Comparison of ENCODE assay signal across 8 cellular contexts in the genomic region with DNA sequence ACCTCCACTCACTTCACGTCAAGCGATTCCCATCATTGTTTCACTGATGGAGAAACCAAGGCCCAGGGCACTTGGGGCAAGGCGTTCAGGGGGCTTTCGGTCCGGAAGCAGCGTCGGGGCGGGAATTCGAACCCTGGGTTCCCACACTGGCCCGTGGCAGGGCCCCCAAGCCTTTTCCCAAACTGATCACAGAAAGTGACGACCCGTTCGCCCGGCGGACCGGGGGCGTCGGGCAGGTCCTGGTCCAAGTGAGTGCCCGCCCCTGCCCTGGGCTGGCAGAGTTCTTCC. TPM values are rescaled to one million over a fixed set of nuclear protein-coding genes. Genes with fewer than 3 reads are reported as not detected.
A peak's percentile ranks its signal among the peaks of the same experiment; 100 is the strongest.
DNase-seq lines count a peak whose midpoint lies in the region; ATAC-seq, FAIRE-seq and TF ChIP-seq lines count a peak whose summit lies in the region.

No MANE protein-coding gene starts in this region.

- TF ChIP-seq CTCF in right atrium auricular region (IDR thresholded peaks at IDR 0.05) (no peak), liver (IDR thresholded peaks at IDR 0.05; ENCODE audit: low read depth, low read length, missing input control) (no peak), upper lobe of left lung (IDR thresholded peaks at IDR 0.05) (no peak)

- WGBS in liver, result under 1% methylated on average over 19 of the region's 19 CpGs
- 0 to 1% methylated on average over 10 to 19 of the region's 19 CpGs for WGBS in upper lobe of left lung, 2 donors

- no peak for FAIRE-seq in HTR-8/SVneo (lab: Jason Lieb, UNC)

- peaks cover 19% of the 10 kb centered on the region for H3K36me3 Mint-ChIP-seq in activated naive CD8-positive, alpha-beta T cell

- no peaks in the 10 kb centered on the region for H3K9me3 Mint-ChIP-seq in activated naive CD8-positive, alpha-beta T cell (ENCODE audit: low read depth)

- no peak for TF ChIP-seq POLR2A in upper lobe of left lung (IDR thresholded peaks at IDR 0.05)

- H3K4me3 ChIP-seq in right atrium auricular region (peak overlapping the region; percentile 71 to 96), liver (ENCODE audit: low read depth in 1 of 3, low read length in 3 of 3) (peak overlapping the region; percentile 84 to 95 (median 84)), upper lobe of left lung (peak overlapping the region; percentile 53 to 89 (median 64))

- no peak for TF ChIP-seq RAD21 in liver (IDR thresholded peaks at IDR 0.05)

- peak overlapping the region; percentile 96 for H3K4me3 Mint-ChIP-seq in activated naive CD8-positive, alpha-beta T cell

- H3K27me3 Mint-ChIP-seq in activated naive CD8-positive, alpha-beta T cell, result peaks cover 6% of the 10 kb centered on the region

- H3K36me3 ChIP-seq in right atrium auricular region (peaks cover 12% of the 10 kb centered on the region), liver (ENCODE audit: control insufficient read depth in 4 of 4, insufficient read depth in 3 of 4, low read depth in 1 of 4, low read length in 3 of 4) (peaks cover 9 to 21% (median 10%) of the 10 kb centered on the region in 4 donors), upper lobe of left lung (peaks cover 10 to 23% (median 19%) of the 10 kb centered on the region in 4 donors)

- H3K4me1 ChIP-seq in right atrium auricular region, result peaks cover 0 to 20% of the 10 kb centered on the region in 2 donors
- H3K4me1 ChIP-seq in liver (ENCODE audit: control insufficient read depth in 4 of 4, insufficient read depth in 4 of 4, low read length in 3 of 4), result peaks cover 0 to 9% (median 5%) of the 10 kb centered on the region in 4 donors
- peaks cover 11 to 29% (median 13%) of the 10 kb centered on the region in 4 donors for H3K4me1 ChIP-seq in upper lobe of left lung

- no peak for DNase-seq in right atrium auricular region (ENCODE audit: low spot score)
- DNase-seq in cardiac septum (ENCODE audit: low spot score), result no peak
- peak in 1 of 2 donors; percentile 88 for DNase-seq in upper lobe of left lung
- DNase-seq in HTR-8/SVneo (ENCODE audit: insufficient read length, low spot score), result no peak
- no peak for DNase-seq in NOMO-1 (lab: John Stamatoyannopoulos, UW; ENCODE audit: unreplicated experiment in 2 of 2)
- DNase-seq in COLO668 (lab: John Stamatoyannopoulos, UW; ENCODE audit: unreplicated experiment), result no peak

- H3K27ac Mint-ChIP-seq in activated naive CD8-positive, alpha-beta T cell, result peak overlapping the region; percentile 99

- intact Hi-C loops in cardiac septum (cut with DNase I), result no loop called here

- peaks cover 41% of the 10 kb centered on the region for H3K4me1 Mint-ChIP-seq in activated naive CD8-positive, alpha-beta T cell (ENCODE audit: low read depth)

- peak overlapping the region; percentile 79 to 89 for H3K9ac ChIP-seq in liver (ENCODE audit: low read depth in 1 of 2, low read length in 2 of 2)

- ATAC-seq in upper lobe of left lung (ENCODE audit: low FRiP score in 2 of 2), result no peak

- no peak for TF ChIP-seq EP300 in upper lobe of left lung (IDR thresholded peaks at IDR 0.05)

- H3K27me3 ChIP-seq in right atrium auricular region, result no peaks in the 10 kb centered on the region
- H3K27me3 ChIP-seq in liver (ENCODE audit: control insufficient read depth in 4 of 4, insufficient read depth in 4 of 4, low read length in 3 of 4), result no peaks in the 10 kb centered on the region
- no peaks in the 10 kb centered on the region for H3K27me3 ChIP-seq in upper lobe of left lung

- peak overlapping the region; percentile 94 for H3K27ac ChIP-seq in right atrium auricular region
- peak overlapping the region; percentile 96 to 98 for H3K27ac ChIP-seq in liver (ENCODE audit: low read depth in 1 of 2, low read length in 2 of 2)
- peak overlapping the region; percentile 95 to 98 (median 96) for H3K27ac ChIP-seq in upper lobe of left lung

- H3K9me3 ChIP-seq in right atrium auricular region (no peaks in the 10 kb centered on the region), liver (ENCODE audit: control insufficient read depth in 4 of 4, low read length in 3 of 4) (no peaks in the 10 kb centered on the region), upper lobe of left lung (no peaks in the 10 kb centered on the region)

TF ChIP-seq in liver, 16 proteins besides CTCF, POLR2A, EP300 and RAD21:
- no peak for TF ChIP-seq YY1 (IDR thresholded peaks at IDR 0.05)
- TF ChIP-seq REST (IDR thresholded peaks at IDR 0.05), result no peak
- TF ChIP-seq SP1 (IDR thresholded peaks at IDR 0.05), result no peak
- no peak for TF ChIP-seq FOXA1 (IDR thresholded peaks at IDR 0.05)
- no peak for TF ChIP-seq RXRA (IDR thresholded peaks at IDR 0.05)
- no peak for TF ChIP-seq HNF4G (IDR thresholded peaks at IDR 0.05)
- TF ChIP-seq FOXA2 (IDR thresholded peaks at IDR 0.05), result no peak
- TF ChIP-seq, protein P1, sequence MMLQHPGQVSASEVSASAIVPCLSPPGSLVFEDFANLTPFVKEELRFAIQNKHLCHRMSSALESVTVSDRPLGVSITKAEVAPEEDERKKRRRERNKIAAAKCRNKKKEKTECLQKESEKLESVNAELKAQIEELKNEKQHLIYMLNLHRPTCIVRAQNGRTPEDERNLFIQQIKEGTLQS (IDR thresholded peaks at IDR 0.05), result no peak
- TF ChIP-seq, protein P2, sequence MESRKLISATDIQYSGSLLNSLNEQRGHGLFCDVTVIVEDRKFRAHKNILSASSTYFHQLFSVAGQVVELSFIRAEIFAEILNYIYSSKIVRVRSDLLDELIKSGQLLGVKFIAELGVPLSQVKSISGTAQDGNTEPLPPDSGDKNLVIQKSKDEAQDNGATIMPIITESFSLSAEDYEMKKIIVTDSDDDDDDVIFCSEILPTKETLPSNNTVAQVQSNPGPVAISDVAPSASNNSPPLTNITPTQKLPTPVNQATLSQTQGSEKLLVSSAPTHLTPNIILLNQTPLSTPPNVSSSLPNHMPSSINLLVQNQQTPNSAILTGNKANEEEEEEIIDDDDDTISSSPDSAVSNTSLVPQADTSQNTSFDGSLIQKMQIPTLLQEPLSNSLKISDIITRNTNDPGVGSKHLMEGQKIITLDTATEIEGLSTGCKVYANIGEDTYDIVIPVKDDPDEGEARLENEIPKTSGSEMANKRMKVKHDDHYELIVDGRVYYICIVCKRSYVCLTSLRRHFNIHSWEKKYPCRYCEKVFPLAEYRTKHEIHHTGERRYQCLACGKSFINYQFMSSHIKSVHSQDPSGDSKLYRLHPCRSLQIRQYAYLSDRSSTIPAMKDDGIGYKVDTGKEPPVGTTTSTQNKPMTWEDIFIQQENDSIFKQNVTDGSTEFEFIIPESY (IDR thresholded peaks at IDR 0.05), result no peak
- TF ChIP-seq GABPA (IDR thresholded peaks at IDR 0.05 in 1 of 2, conservative IDR thresholded peaks at IDR 0.05 in 1 of 2), result no peak
- TF ChIP-seq NR2F2 (IDR thresholded peaks at IDR 0.05), result no peak

RNA-seq across cellular contexts. Expression of gene MON1B, which starts 0.9 kb away (rescaled TPM):
- 10 to 100 TPM; 10.8 to 17.6 TPM for total RNA-seq in right atrium auricular region
- total RNA-seq in cardiac septum, result 21.3 TPM
- 10 to 100 TPM in 1 of 2 donors, 1 to 10 TPM in 1; 7.1 to 14.1 TPM for total RNA-seq in liver
- polyA plus RNA-seq in liver, result 10 to 100 TPM; 10.7 to 23.5 TPM
- total RNA-seq in upper lobe of left lung, result 10 to 100 TPM; 32.1 to 75.2 (median 52.5) TPM

RNA-seq across cellular contexts. Expression of gene SYCE1L, which starts 9.1 kb away (rescaled TPM):
- total RNA-seq in right atrium auricular region, result 1 to 10 TPM in 1 of 2 donors, not detected in 1; 1.8 TPM
- 0.83 TPM for total RNA-seq in cardiac septum
- total RNA-seq in liver, result not detected
- under 1 TPM; 0.51 to 0.69 TPM for polyA plus RNA-seq in liver
- total RNA-seq in upper lobe of left lung, result 1 to 10 TPM in 2 of 6 donors, not detected in 4; 4.3 to 5.8 TPM
